ENCODE assay signal across 8 cellular contexts in the genomic region with DNA sequence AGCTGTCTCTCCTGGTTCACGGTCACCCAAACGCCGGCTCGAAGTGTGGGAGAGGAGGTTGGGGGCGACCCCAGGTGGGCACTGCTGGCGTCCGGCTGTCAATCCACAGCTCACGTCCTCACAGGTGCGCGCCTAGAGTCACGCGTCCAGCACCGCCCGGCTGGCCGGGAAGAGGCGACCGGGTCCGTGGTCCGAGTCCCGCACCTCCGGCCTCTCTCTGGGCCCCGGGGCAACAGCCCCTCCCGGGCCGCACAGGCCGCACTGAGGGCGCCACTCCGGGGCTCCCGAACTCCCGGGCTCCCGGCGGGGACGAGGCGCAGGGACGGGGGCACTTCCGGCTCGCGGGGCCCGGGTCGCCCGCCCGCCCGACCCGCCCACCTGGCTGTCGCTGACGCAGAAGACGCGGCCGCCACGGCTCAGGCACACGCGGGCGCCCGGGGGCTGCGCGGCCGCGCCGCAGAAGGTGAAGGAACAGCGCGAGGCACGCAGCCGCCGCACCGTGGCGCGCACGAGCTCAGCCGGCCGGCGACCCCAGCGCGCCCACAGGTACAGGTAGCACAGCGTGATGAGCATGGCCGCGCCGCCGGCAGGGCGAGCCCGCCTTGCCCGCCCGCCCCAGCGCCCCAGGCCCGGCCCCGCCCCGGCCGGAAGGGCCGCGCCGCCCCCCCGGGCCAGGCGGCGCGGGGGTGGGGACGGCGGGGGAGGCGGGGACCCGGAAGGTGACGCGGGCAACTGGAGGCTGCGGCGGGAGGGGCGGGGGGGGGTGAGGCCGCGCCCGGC. TPM values are rescaled to one million over a fixed set of nuclear protein-coding genes. Genes with fewer than 3 reads are reported as not detected.
DNase-seq lines count a peak whose midpoint lies in the region; ATAC-seq and TF ChIP-seq lines count a peak whose summit lies in the region.

A gene (minus strand): TSS at position 604 of the 780 bp plus-strand sequence. CDS start 31 bp downstream, at position 573.

- no peaks in the 10 kb centered on the region for H3K9me3 Mint-ChIP-seq in activated CD8-positive, alpha-beta T cell treated with anti-CD3 and anti-CD28 coated beads, Interleukin-2, amount 10 ng/mL, durations not matched to agents 7 days and 5 days (ENCODE audit: insufficient read depth)
- H3K9me3 Mint-ChIP-seq in mesothelial cell of epicardium, result no peaks in the 10 kb centered on the region

- POLR2A ChIA-PET in BJ (lab: Charles Lee), result interaction anchor here (0.6 kb wide), 3 partner anchors 12 to 484 kb away, joined by 3 to 4 read pairs (median 3); a partner anchor contains a TSS
- POLR2A ChIA-PET in activated CD8-positive, alpha-beta T cell treated with anti-CD3 and anti-CD28 coated beads, Interleukin-2, amount 10 ng/mL, durations not matched to agents 7 days and 5 days (lab: Charles Lee), result interaction anchor here (0.6 to 1.7 kb wide), 9 partner anchors 9 to 598 kb away, joined by 3 to 6 read pairs (median 4); no protein-coding TSS in a partner anchor

- peaks cover 4% of the 10 kb centered on the region for H3K36me3 Mint-ChIP-seq in activated CD8-positive, alpha-beta T cell treated with anti-CD3 and anti-CD28 coated beads, Interleukin-2, amount 10 ng/mL, durations not matched to agents 7 days and 5 days (ENCODE audit: low read depth)
- H3K36me3 Mint-ChIP-seq in mesothelial cell of epicardium, result no peaks in the 10 kb centered on the region

- H3K27me3 Mint-ChIP-seq in activated CD8-positive, alpha-beta T cell treated with anti-CD3 and anti-CD28 coated beads, Interleukin-2, amount 10 ng/mL, durations not matched to agents 7 days and 5 days (ENCODE audit: low read depth), result no peaks in the 10 kb centered on the region
- H3K27me3 Mint-ChIP-seq in mesothelial cell of epicardium (ENCODE audit: low read depth), result no peaks in the 10 kb centered on the region

- DNase-seq in BJ (ENCODE audit: low read depth), result no peak
- DNase-seq in NCI-H526 treated with DMSO at 0.1 percent for 48 hours (lab: John Stamatoyannopoulos, UW), result peak; percentile 59
- peak; percentile 80 for DNase-seq in activated CD8-positive, alpha-beta T cell treated with anti-CD3 and anti-CD28 coated beads, Interleukin-2, amount 10 ng/mL, durations not matched to agents 7 days and 5 days
- DNase-seq in effector CD8-positive, alpha-beta T cell (lab: John Stamatoyannopoulos, UW), result peak; percentile 57
- DNase-seq in mesothelial cell of epicardium (ENCODE audit: low spot score in 2 of 2, unreplicated experiment in 2 of 2), result peak; percentile 54 to 70
- peak; percentile 28 to 56 for DNase-seq in stimulated activated CD8-positive, alpha-beta memory T cell treated with anti-CD3 and anti-CD28 coated beads, Interleukin-4, amount 100 ng/mL, for 1 hour (ENCODE audit: low read depth in 2 of 2, low spot score in 1 of 2)

- peak within 1 kb of the TSS; percentile 90 for H3K27ac Mint-ChIP-seq in activated CD8-positive, alpha-beta T cell treated with anti-CD3 and anti-CD28 coated beads, Interleukin-2, amount 10 ng/mL, durations not matched to agents 7 days and 5 days
- peak within 1 kb of the TSS; percentile 71 for H3K27ac Mint-ChIP-seq in mesothelial cell of epicardium

- ATAC-seq in GM19043 (IDR thresholded peaks at IDR 0.05; ENCODE audit: low read depth, unreplicated experiment), result peak; percentile 80
- peak; percentile 83 for ATAC-seq in HG03354 (IDR thresholded peaks at IDR 0.05; ENCODE audit: poor library complexity, severe bottlenecking, unreplicated experiment)
- ATAC-seq in activated CD8-positive, alpha-beta T cell treated with anti-CD3 and anti-CD28 coated beads, Interleukin-2, amount 10 ng/mL, durations not matched to agents 7 days and 5 days, result peak; percentile 93

- H3K4me3 ChIP-seq in BJ (ENCODE audit: low read depth, low read length), result peak within 1 kb of the TSS; percentile 82

- H3K4me1 Mint-ChIP-seq in activated CD8-positive, alpha-beta T cell treated with anti-CD3 and anti-CD28 coated beads, Interleukin-2, amount 10 ng/mL, durations not matched to agents 7 days and 5 days (ENCODE audit: low read depth), result peaks cover 21% of the 10 kb centered on the region
- peaks cover 21% of the 10 kb centered on the region for H3K4me1 Mint-ChIP-seq in mesothelial cell of epicardium

- CTCF ChIA-PET in BJ (lab: Yijun Ruan, JAX), result interaction anchor here (0.6 to 3.5 kb wide), 9 partner anchors 9 to 1054 kb away, joined by 3 to 11 read pairs (median 3); no protein-coding TSS in a partner anchor
- CTCF ChIA-PET in activated CD8-positive, alpha-beta T cell treated with anti-CD3 and anti-CD28 coated beads, Interleukin-2, amount 10 ng/mL, durations not matched to agents 7 days and 5 days (lab: Charles Lee), result interaction anchor here (0.8 to 3.9 kb wide), 10 partner anchors 8 to 112 kb away, joined by 3 to 24 read pairs (median 5); no protein-coding TSS in a partner anchor

- TF ChIP-seq CTCF in BJ (IDR thresholded peaks at IDR 0.05; ENCODE audit: insufficient read depth, low read depth, low read length) (no peak), mesothelial cell of epicardium (IDR thresholded peaks at IDR 0.05; ENCODE audit: unreplicated experiment) (no peak)

- H3K4me3 Mint-ChIP-seq in activated CD8-positive, alpha-beta T cell treated with anti-CD3 and anti-CD28 coated beads, Interleukin-2, amount 10 ng/mL, durations not matched to agents 7 days and 5 days, result peak within 1 kb of the TSS; percentile 88
- H3K4me3 Mint-ChIP-seq in mesothelial cell of epicardium, result peak within 1 kb of the TSS; percentile 72

- peaks cover 2% of the 10 kb centered on the region; the same call in 1 of the 2 replicates for H3K36me3 ChIP-seq in BJ (ENCODE audit: control insufficient read depth, insufficient read depth, low read length)

- no peaks in the 10 kb centered on the region for H3K27me3 ChIP-seq in BJ (ENCODE audit: control insufficient read depth, insufficient read depth, low read length)

RNA-seq across cellular contexts. Expression of the gene that starts here (rescaled TPM):
- 16.9 and 23.3 TPM in 2 replicates for polyA plus RNA-seq in BJ (2011; rRNA removed)
- 16.0 and 17.3 TPM in 2 replicates for polyA minus RNA-seq in BJ (2011; rRNA and poly(A)+ RNA removed)
- 10 to 100 TPM; 15.5 to 16.8 TPM for total RNA-seq in activated CD8-positive, alpha-beta T cell treated with anti-CD3 and anti-CD28 coated beads, Interleukin-2, amount 10 ng/mL, durations not matched to agents 7 days and 5 days
- total RNA-seq in mesothelial cell of epicardium, result 19.8 to 20.2 TPM (median 19.8 TPM) in 3 replicates
